12 cellular contexts compared by ENCODE assay signal in genomic region chr13:45132384-45133064, GRCh38. TPM values are rescaled to one million over a fixed set of nuclear protein-coding genes. Genes with fewer than 3 reads are reported as not detected.
A peak's percentile ranks its signal among the peaks of the same experiment; 100 is the strongest.
DNase-seq lines count a peak whose midpoint lies in the region; ATAC-seq lines count a peak whose summit lies in the region.
"Had no signal": no experiment of that assay in that cellular context is flagged by ENCODE, and none has a peak within 500 bp of the region (broad histone marks: within the 10 kb centered on the region; RNA-seq: fewer than 3 reads in every experiment).

No MANE protein-coding gene starts in this region.

- peaks cover 0 to 1% of the 10 kb centered on the region in 2 experiments for H3K4me1 ChIP-seq in trophoblast cell (ENCODE audit: control insufficient read depth in 1 of 2, insufficient read depth in 2 of 2, low read length in 2 of 2)

- no peak overlapping the region for H4K12ac ChIP-seq in trophoblast cell (ENCODE audit: low read depth, low read length)

- no peak for DNase-seq in trophoblast cell
- DNase-seq in activated CD4-positive, alpha-beta T cell treated with anti-CD3 and anti-CD28 coated beads, Interleukin-2, amount 50 U/mL, for 4 hours, result no peak
- no peak for DNase-seq in DMS 273 (lab: John Stamatoyannopoulos, UW; ENCODE audit: unreplicated experiment)
- no peak for DNase-seq in midbrain (lab: John Stamatoyannopoulos, UW)
- no peak for DNase-seq in activated naive CD4-positive, alpha-beta T cell treated with Interleukin-2 at 50 U/mL for 16 hours
- DNase-seq: activated T-cell treated with anti-CD3 and anti-CD28 coated beads, Interleukin-2, amount 50 U/mL, for 1 hour; GDM1; NCI-H2227 treated with DMSO at 0.1 percent for 48 hours; T-cell had no signal

- ATAC-seq in GM19023 (IDR thresholded peaks at IDR 0.05; ENCODE audit: unreplicated experiment) (peak; percentile 80), GM21786 (IDR thresholded peaks at IDR 0.05; ENCODE audit: unreplicated experiment) (peak; percentile 93), HG03558 (IDR thresholded peaks at IDR 0.05; ENCODE audit: extremely low read depth, unreplicated experiment) (peak; percentile 69)
- ATAC-seq: T-cell had no signal

- no peak overlapping the region for H3K14ac ChIP-seq in trophoblast cell (ENCODE audit: low read length)

- no peak overlapping the region for H3K18ac ChIP-seq in trophoblast cell (ENCODE audit: low read length)

- WGBS in trophoblast cell (ENCODE audit: extremely low coverage, insufficient coverage, insufficient read length), result no CpG with 5 or more reads among the region's 6 CpGs

- H3K4ac ChIP-seq in trophoblast cell (ENCODE audit: low read depth, low read length), result peak overlapping the region; percentile 71

- peaks cover 0 to 1% of the 10 kb centered on the region in 2 experiments for H3K36me3 ChIP-seq in trophoblast cell (ENCODE audit: control insufficient read depth in 1 of 2, insufficient read depth in 2 of 2, low read length in 2 of 2)

- H3K79me1 ChIP-seq in trophoblast cell (ENCODE audit: low read length), result no peaks in the 10 kb centered on the region

- H4K91ac ChIP-seq in trophoblast cell (ENCODE audit: low read depth, low read length), result no peak overlapping the region

- H2BK12ac ChIP-seq in trophoblast cell (ENCODE audit: low read length), result no peak overlapping the region

- H3K4me2 ChIP-seq in trophoblast cell (ENCODE audit: low read length), result no peak overlapping the region

- H3K9me3 ChIP-seq in trophoblast cell (ENCODE audit: insufficient read depth, low read depth, low read length), result no peaks in the 10 kb centered on the region

- H3K23ac ChIP-seq in trophoblast cell (ENCODE audit: low read length), result no peak overlapping the region

- H2BK5ac ChIP-seq in trophoblast cell (ENCODE audit: low read depth, low read length, poor library complexity), result no peak overlapping the region

- H2AFZ ChIP-seq in trophoblast cell (ENCODE audit: insufficient read depth, low read length, poor library complexity), result no peak overlapping the region

- H2AK5ac ChIP-seq in trophoblast cell (ENCODE audit: low read length), result no peak overlapping the region

- H4K8ac ChIP-seq in trophoblast cell (ENCODE audit: low read depth, low read length), result no peak overlapping the region

- no peak overlapping the region for H2BK120ac ChIP-seq in trophoblast cell (ENCODE audit: insufficient read depth, low read length, poor library complexity)

- peaks cover under 1% of the 10 kb centered on the region for H3K79me2 ChIP-seq in trophoblast cell (ENCODE audit: control insufficient read depth, insufficient read depth, low read length, poor library complexity)

- H3K27me3 ChIP-seq in trophoblast cell (ENCODE audit: insufficient read depth, low read length), result no peaks in the 10 kb centered on the region

- H3K9ac ChIP-seq in trophoblast cell (ENCODE audit: low read length), result no peak overlapping the region

- H3K4me3 ChIP-seq in trophoblast cell (ENCODE audit: low read depth, low read length), result no peak overlapping the region

- no peak overlapping the region for H3K27ac ChIP-seq in trophoblast cell (ENCODE audit: low read depth, low read length)

RNA-seq across cellular contexts. Expression of gene GTF2F2, which starts 12.2 kb away (rescaled TPM):
- polyA plus RNA-seq in trophoblast cell (2013), result 19.9 and 20.5 TPM in 2 replicates
